10 cellular contexts compared by ENCODE assay signal in the genomic region with DNA sequence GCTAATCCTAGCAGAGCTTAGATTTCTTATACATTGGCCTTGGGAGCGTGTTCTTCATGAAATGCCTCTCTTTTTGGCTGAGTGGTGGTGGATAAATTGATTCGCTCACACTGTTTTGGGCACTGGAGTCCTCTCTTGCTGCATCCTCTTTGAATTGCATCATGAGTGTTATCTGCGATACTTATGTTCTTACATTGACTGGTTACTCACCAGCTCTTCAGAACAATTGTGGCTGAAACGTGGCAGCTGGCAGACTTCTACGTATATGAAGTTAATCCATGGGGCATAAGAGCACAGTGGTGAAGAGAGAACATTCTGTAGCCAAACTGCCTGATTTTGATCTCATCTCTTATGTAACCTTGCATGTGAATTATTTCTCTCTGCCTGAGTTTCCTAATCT.
DNase-seq lines count a peak whose midpoint lies in the region; ATAC-seq, FAIRE-seq and TF ChIP-seq lines count a peak whose summit lies in the region.
"Had no signal": no experiment of that assay in that cellular context is flagged by ENCODE, and none has a peak within 500 bp of the region (broad histone marks: within the 10 kb centered on the region; RNA-seq: fewer than 3 reads in every experiment).

No MANE protein-coding gene starts in this region.

- WGBS in GM12878 (ENCODE audit: insufficient coverage, insufficient replicate concordance, low lambda C conversion rate, missing lambda C conversion rate), result 68% methylated on average over 5 of the region's 5 CpGs
- 72 to 86% (median 80%) methylated on average over 5 of the region's 5 CpGs for WGBS in small intestine, 3 donors
- 42 to 47% (median 44%) methylated on average over 5 of the region's 5 CpGs for WGBS in ovary, 3 donors

- no peaks in the 10 kb centered on the region for H4K20me1 ChIP-seq in GM12878 (ENCODE audit: control insufficient read depth, insufficient read depth)

- peak overlapping the region; percentile 90 for H3K27ac Mint-ChIP-seq in activated T-cell treated with anti-CD3 and anti-CD28 coated beads, Interleukin-2, amount 50 U/mL, for 24 hours
- H3K27ac Mint-ChIP-seq: CD4-positive, CD25-positive, alpha-beta regulatory T cell had no signal

- RAD21 ChIA-PET in GM12878 (lab: Charles Lee; ENCODE audit: unreplicated experiment), result interaction anchor here (0.7 to 19.7 kb wide), 13 partner anchors 11 to 123 kb away, joined by 3 to 337 read pairs (median 4); no protein-coding TSS in a partner anchor

- H3K9me3 Mint-ChIP-seq in activated T-cell treated with anti-CD3 and anti-CD28 coated beads, Interleukin-2, amount 50 U/mL, for 24 hours, result peaks cover 8% of the 10 kb centered on the region

- CTCF ChIA-PET in GM12878 (lab: Yijun Ruan, JAX), result interaction anchor here (0.6 to 2.3 kb wide), 7 partner anchors 12 to 117 kb away, joined by 3 to 6 read pairs (median 3); no protein-coding TSS in a partner anchor

- peaks cover 3% of the 10 kb centered on the region for H3K79me2 ChIP-seq in GM12878 (ENCODE audit: control insufficient read depth, insufficient read depth, low read length)

- H3K9me3 ChIP-seq in GM12878 (replicated peaks; ENCODE audit: control insufficient read depth, insufficient read depth, low read length), result no peaks in the 10 kb centered on the region; the same call in 2 of the 3 replicates
- H3K9me3 ChIP-seq in left lung, result no peaks in the 10 kb centered on the region
- H3K9me3 ChIP-seq in tibial artery, result no peaks in the 10 kb centered on the region
- no peaks in the 10 kb centered on the region for H3K9me3 ChIP-seq in small intestine (ENCODE audit: control insufficient read depth, low read depth)
- no peaks in the 10 kb centered on the region for H3K9me3 ChIP-seq in ovary

- intact Hi-C loops in GM12878 (cut with micrococcal nuclease; ENCODE audit: unreplicated experiment) (no loop called here), left lung (cut with DNase I) (loop anchor here in 1 of 2 donors (5.0 to 10.0 kb wide), 2 partner anchors 60 to 347 kb away; no protein-coding TSS in a partner anchor), tibial artery (cut with DNase I; ENCODE audit: low total_unique reads) (no loop called here), ovary (cut with DNase I) (no loop called here)

- in situ Hi-C loops in GM12878 (cut with MboI), result no loop called here

- peaks cover 80% of the 10 kb centered on the region for H3K36me3 Mint-ChIP-seq in activated T-cell treated with anti-CD3 and anti-CD28 coated beads, Interleukin-2, amount 50 U/mL, for 24 hours (ENCODE audit: low read depth)

- TF ChIP-seq CTCF in GM12878 (IDR thresholded peaks at IDR 0.05 in 2 of 3, conservative IDR thresholded peaks at IDR 0.05 in 1 of 3; ENCODE audit: control insufficient read depth in 2 of 3, extremely low read depth in 1 of 3, insufficient read depth in 1 of 3, low read depth in 3 of 3, low read length in 3 of 3), result no peak
- no peak for TF ChIP-seq CTCF in left lung (IDR thresholded peaks at IDR 0.05)
- no peak for TF ChIP-seq CTCF in tibial artery (IDR thresholded peaks at IDR 0.05)
- no peak for TF ChIP-seq CTCF in ovary (IDR thresholded peaks at IDR 0.05)

- H3K27me3 ChIP-seq in GM12878 (replicated peaks in 1 of 2; ENCODE audit: control insufficient read depth in 2 of 2, insufficient read depth in 2 of 2, low read length in 1 of 2) (no peaks in the 10 kb centered on the region), left lung (no peaks in the 10 kb centered on the region), tibial artery (no peaks in the 10 kb centered on the region), small intestine (ENCODE audit: control insufficient read depth in 2 of 2, insufficient read depth in 2 of 2, low read length in 2 of 2) (no peaks in the 10 kb centered on the region), ovary (no peaks in the 10 kb centered on the region)

- H3K9ac ChIP-seq in GM12878 (ENCODE audit: control insufficient read depth, insufficient read depth, low read length), result no peak overlapping the region

- SMC1A ChIA-PET in GM12878 (lab: Charles Lee; ENCODE audit: uncharacterized antibody, unreplicated experiment), result interaction anchor here (0.6 to 19.4 kb wide), 17 partner anchors 8 to 157 kb away, joined by 3 to 441 read pairs (median 6); no protein-coding TSS in a partner anchor

- no peak overlapping the region for H2AFZ ChIP-seq in GM12878 (ENCODE audit: control insufficient read depth, low read depth, low read length)

- no peak overlapping the region for H3K4me3 Mint-ChIP-seq in activated T-cell treated with anti-CD3 and anti-CD28 coated beads, Interleukin-2, amount 50 U/mL, for 24 hours
- H3K4me3 Mint-ChIP-seq: CD4-positive, CD25-positive, alpha-beta regulatory T cell had no signal

- TF ChIP-seq RAD21 in GM12878 (IDR thresholded peaks at IDR 0.05; ENCODE audit: insufficient read depth, low read depth, low read length), result no peak

- POLR2A ChIA-PET in GM12878 (lab: Charles Lee), result interaction anchor here (0.8 to 1.9 kb wide), 7 partner anchors 16 to 155 kb away, joined by 3 to 5 read pairs (median 4); no protein-coding TSS in a partner anchor

- ATAC-seq in GM12878 (no peak), left lung (peak; percentile 18), HG02763 (IDR thresholded peaks at IDR 0.05; ENCODE audit: unreplicated experiment) (no peak)

- no peak for DNase-seq in activated T-cell treated with anti-CD3 and anti-CD28 coated beads, Interleukin-2, amount 50 U/mL, for 24 hours
- DNase-seq in activated T-cell treated with anti-CD3 and anti-CD28 coated beads, Interleukin-2, amount 50 U/mL, for 1 hour, result no peak
- DNase-seq in GM12878 (ENCODE audit: low read depth, low spot score), result no peak
- DNase-seq in left lung, result no peak
- DNase-seq in tibial artery, result peak in 1 of 2 donors; percentile 32
- DNase-seq in small intestine, result no peak
- DNase-seq in ovary, result no peak
- DNase-seq: CD4-positive, CD25-positive, alpha-beta regulatory T cell; mammary epithelial cell had no signal

- no TSS peak for BruUV-seq in GM12878 (replicated peaks; lab: Mats Ljungman, UMichigan)

- H3K4me2 ChIP-seq in GM12878 (ENCODE audit: control insufficient read depth, insufficient read depth), result no peak overlapping the region

- H3K4me1 ChIP-seq in GM12878 (ENCODE audit: control insufficient read depth, insufficient read depth, low read length) (peaks cover 32% of the 10 kb centered on the region), left lung (peaks cover 36 to 49% of the 10 kb centered on the region in 2 donors), tibial artery (peaks cover 0 to 52% (median 32%) of the 10 kb centered on the region in 4 donors), small intestine (ENCODE audit: control insufficient read depth in 2 of 2, insufficient read depth in 1 of 2, low read depth in 1 of 2, low read length in 1 of 2) (peaks cover 0 to 8% of the 10 kb centered on the region in 2 donors), ovary (ENCODE audit: insufficient read depth) (peaks cover 17% of the 10 kb centered on the region)

- TF ChIP-seq POLR2A in GM12878 (IDR thresholded peaks at IDR 0.05; ENCODE audit: low read depth, low read length), result no peak
- TF ChIP-seq POLR2A in ovary (IDR thresholded peaks at IDR 0.05), result no peak

- no peak for TF ChIP-seq EP300 in GM12878 (IDR thresholded peaks at IDR 0.05; ENCODE audit: borderline replicate concordance in 1 of 2, control insufficient read depth in 1 of 2, low read depth in 2 of 2, low read length in 2 of 2)
- no peak for TF ChIP-seq EP300 in ovary (IDR thresholded peaks at IDR 0.05)

- H3K36me3 ChIP-seq in GM12878 (ENCODE audit: control insufficient read depth in 2 of 2, insufficient read depth in 2 of 2, low read length in 1 of 2) (peaks cover 5 to 7% of the 10 kb centered on the region in 2 experiments; a peak in 3 of 4 replicates), left lung (peaks cover 0 to 22% of the 10 kb centered on the region in 2 donors), tibial artery (peaks cover 0 to 31% (median 4%) of the 10 kb centered on the region in 3 donors), small intestine (ENCODE audit: control insufficient read depth in 2 of 2, insufficient read depth in 2 of 2, low read length in 2 of 2) (peaks cover 4 to 18% of the 10 kb centered on the region in 2 donors), ovary (no peaks in the 10 kb centered on the region)

- H3K27me3 Mint-ChIP-seq in activated T-cell treated with anti-CD3 and anti-CD28 coated beads, Interleukin-2, amount 50 U/mL, for 24 hours, result no peaks in the 10 kb centered on the region
- H3K27me3 Mint-ChIP-seq: CD4-positive, CD25-positive, alpha-beta regulatory T cell had no signal

- H3K27ac ChIP-seq in GM12878 (ENCODE audit: control insufficient read depth, insufficient read depth) (peak overlapping the region; percentile 82), left lung (peak overlapping the region; percentile 63 to 81), tibial artery (peak overlapping the region; percentile 26 to 52), small intestine (ENCODE audit: low read depth in 1 of 2, low read length in 1 of 2) (peak overlapping the region in 1 of 2 donors; percentile 64), ovary (no peak overlapping the region)

- FAIRE-seq in GM12878 (lab: Jason Lieb, UNC) (no peak), small intestine (lab: Jason Lieb, UNC) (no peak)

- H3K4me1 Mint-ChIP-seq in activated T-cell treated with anti-CD3 and anti-CD28 coated beads, Interleukin-2, amount 50 U/mL, for 24 hours (ENCODE audit: low read depth), result peaks cover 42% of the 10 kb centered on the region

- H3K4me3 ChIP-seq in GM12878 (no peak overlapping the region), left lung (no peak overlapping the region), tibial artery (no peak overlapping the region), small intestine (ENCODE audit: low read depth in 1 of 2, low read length in 2 of 2) (no peak overlapping the region), ovary (no peak overlapping the region)

TF ChIP-seq in GM12878, 131 proteins besides CTCF, POLR2A, EP300 and RAD21 (continues in another document):
- TF ChIP-seq CBFB (IDR thresholded peaks at IDR 0.05; ENCODE audit: low read depth) (no peak), CEBPB (IDR thresholded peaks at IDR 0.05; ENCODE audit: borderline replicate concordance in 1 of 2, low read depth in 2 of 2, low read length in 2 of 2) (no peak), NFYA (IDR thresholded peaks at IDR 0.05; ENCODE audit: borderline replicate concordance, low read depth, low read length) (no peak), SUPT20H (IDR thresholded peaks at IDR 0.05; ENCODE audit: borderline replicate concordance, control insufficient read depth, low read depth, low read length) (no peak), ATF7 (IDR thresholded peaks at IDR 0.05; ENCODE audit: low read depth) (no peak), RELA (IDR thresholded peaks at IDR 0.05; ENCODE audit: borderline replicate concordance, partially characterized antibody) (no peak), NFIC (IDR thresholded peaks at IDR 0.05; ENCODE audit: low read depth, low read length) (no peak)
- TF ChIP-seq, protein P1, sequence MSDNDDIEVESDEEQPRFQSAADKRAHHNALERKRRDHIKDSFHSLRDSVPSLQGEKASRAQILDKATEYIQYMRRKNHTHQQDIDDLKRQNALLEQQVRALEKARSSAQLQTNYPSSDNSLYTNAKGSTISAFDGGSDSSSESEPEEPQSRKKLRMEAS (IDR thresholded peaks at IDR 0.05; ENCODE audit: low read depth, low read length), result no peak

Comparison
In these comparisons a context has a peak if more than half of its experiments do, and no peak if none do; other contexts are left out.
1. H3K27ac ChIP-seq: peak in GM12878 (single experiment), left lung (2 of 2) and tibial artery (2 of 2); none in ovary (0 of 2).